ENCODE assay signal across 10 cellular contexts in genomic region chr10:24240001-24240751, GRCh38. TPM values are rescaled to one million over a fixed set of nuclear protein-coding genes. Genes with fewer than 3 reads are reported as not detected.
A peak's percentile ranks its signal among the peaks of the same experiment; 100 is the strongest.
DNase-seq lines count a peak whose midpoint lies in the region; ATAC-seq and TF ChIP-seq lines count a peak whose summit lies in the region.
"Had no signal": no experiment of that assay in that cellular context is flagged by ENCODE, and none has a peak within 500 bp of the region (broad histone marks: within the 10 kb centered on the region; RNA-seq: fewer than 3 reads in every experiment).

No MANE protein-coding gene starts in this region.

- no peaks in the 10 kb centered on the region for H3K9me3 ChIP-seq in SK-N-SH
- no peaks in the 10 kb centered on the region for H3K9me3 ChIP-seq in iPS-18a (ENCODE audit: control insufficient read depth, low read depth, low read length)

- CTCF ChIA-PET in SK-N-SH (lab: Yijun Ruan, JAX): interaction anchor here (1.0 kb wide), 1 partner anchor 9 kb away, joined by 3 read pairs; no protein-coding TSS in a partner anchor

- peak overlapping the region; percentile 24; the same call in 1 of the 2 replicates for H2AFZ ChIP-seq in SK-N-SH (ENCODE audit: low read depth)

- no peak for ATAC-seq in HG03342 (IDR thresholded peaks at IDR 0.05; ENCODE audit: unreplicated experiment)
- ATAC-seq in HG03565 (IDR thresholded peaks at IDR 0.05; ENCODE audit: unreplicated experiment): no peak
- no peak for ATAC-seq in omental fat pad (ENCODE audit: low FRiP score)

- TF ChIP-seq CTCF in SK-N-SH (IDR thresholded peaks at IDR 0.05) (no peak), retinal pigment epithelial cell (conservative IDR thresholded peaks at IDR 0.05; ENCODE audit: low read depth, low read length) (no peak), omental fat pad (IDR thresholded peaks at IDR 0.05) (no peak)

- H3K9ac ChIP-seq in SK-N-SH: no peak overlapping the region
- no peak overlapping the region for H3K9ac ChIP-seq in iPS-18a (ENCODE audit: low read length)

- H3K36me3 ChIP-seq in SK-N-SH (replicated peaks in 1 of 2; ENCODE audit: control insufficient read depth in 1 of 2, insufficient read depth in 2 of 2, low read length in 1 of 2) (no peaks in the 10 kb centered on the region), iPS-18a (ENCODE audit: control insufficient read depth, low read depth, low read length) (no peaks in the 10 kb centered on the region)

- DNase-seq in DMS53 (lab: John Stamatoyannopoulos, UW) (peak; percentile 64), SK-N-SH (peak; percentile 35), retinal pigment epithelial cell (ENCODE audit: low read depth) (no peak), NCI-H2081 treated with DMSO at 0.1 percent for 48 hours (lab: John Stamatoyannopoulos, UW) (no peak), omental fat pad (ENCODE audit: low spot score) (no peak)
- DNase-seq: activated CD8-positive, alpha-beta memory T cell treated with anti-CD3 and anti-CD28 coated beads, Interleukin-2, amount 50 U/mL, for 4 hours; NCI-H146 had no signal

- POLR2A ChIA-PET in SK-N-SH (lab: Yijun Ruan, JAX): no interaction called here

- no peak overlapping the region for H3K4me2 ChIP-seq in SK-N-SH

- H3K79me2 ChIP-seq in SK-N-SH (ENCODE audit: insufficient read depth): no peaks in the 10 kb centered on the region

- H3K4me3 ChIP-seq in SK-N-SH (ENCODE audit: low read depth in 2 of 2, low read length in 1 of 2) (no peak overlapping the region), iPS-18a (ENCODE audit: low read length) (no peak overlapping the region), retinal pigment epithelial cell (ENCODE audit: low read length) (peak overlapping the region; percentile 56)

- TF ChIP-seq RAD21 in SK-N-SH (IDR thresholded peaks at IDR 0.05; ENCODE audit: low read length): no peak

- no peaks in the 10 kb centered on the region for H3K9me2 ChIP-seq in SK-N-SH

- H3F3A ChIP-seq in SK-N-SH (replicated peaks; ENCODE audit: insufficient read depth): no peaks in the 10 kb centered on the region

- WGBS in SK-N-SH (ENCODE audit: low lambda C conversion rate): 67% methylated on average over 8 of the region's 8 CpGs

- no peaks in the 10 kb centered on the region for H3K27me3 ChIP-seq in SK-N-SH (ENCODE audit: insufficient read depth)
- H3K27me3 ChIP-seq in iPS-18a (ENCODE audit: control insufficient read depth, insufficient read depth, low read length): no peaks in the 10 kb centered on the region

- H3K4me1 ChIP-seq in SK-N-SH (ENCODE audit: control insufficient read depth in 1 of 2, insufficient read depth in 2 of 2, low read depth in 1 of 2, low read length in 1 of 2) (peaks cover 0 to 13% of the 10 kb centered on the region in 2 experiments; a peak in 2 of 4 replicates), iPS-18a (ENCODE audit: control insufficient read depth, low read depth, low read length) (peaks cover 33% of the 10 kb centered on the region)

- no peak for TF ChIP-seq EP300 in SK-N-SH (IDR thresholded peaks at IDR 0.05; ENCODE audit: borderline replicate concordance in 1 of 2, low read depth in 1 of 2, low read length in 1 of 2)

- H4K20me1 ChIP-seq in SK-N-SH (ENCODE audit: insufficient read depth): no peaks in the 10 kb centered on the region

- peak overlapping the region in 1 of 2 experiments; percentile 34; a peak in 1 of 4 replicates for H3K27ac ChIP-seq in SK-N-SH (ENCODE audit: low read depth in 2 of 2, low read length in 1 of 2)
- H3K27ac ChIP-seq in iPS-18a (ENCODE audit: low read length): peak overlapping the region; percentile 17

TF ChIP-seq in SK-N-SH, 30 proteins besides CTCF, POLR2A, EP300 and RAD21:
- peak; percentile 36; the same call in 1 of the 2 replicates for TF ChIP-seq GATA2 (CRISPR knock-in tag; IDR thresholded peaks at IDR 0.05)
- no peak for TF ChIP-seq TCF12 (IDR thresholded peaks at IDR 0.05)
TF ChIP-seq in SK-N-SH: peak in this region for 1.

RNA-seq across cellular contexts. Expression of gene KIAA1217, which starts 31.2 kb away (rescaled TPM):
- polyA plus RNA-seq in SK-N-SH (2012; rRNA removed): 4.2 and 7.2 TPM in 2 replicates
- polyA plus RNA-seq in SK-N-SH (2012; cell fraction: cytosol; rRNA removed): 4.4 and 5.3 TPM in 2 replicates
- polyA plus RNA-seq in SK-N-SH (2012; cell fraction: nucleus; rRNA removed): 15.2 and 19.9 TPM in 2 replicates
- total RNA-seq in omental fat pad: 100 to 1,000 TPM in 1 of 4 donors, 10 to 100 TPM in 3; 12.7 to 156 (median 34.8) TPM

Comparison
In these comparisons a context has a peak if more than half of its experiments do, and no peak if none do; other contexts are left out.
1. DNase-seq: peak in DMS53 (single experiment) and SK-N-SH (single experiment); none in retinal pigment epithelial cell (single experiment), NCI-H2081 treated with DMSO at 0.1 percent for 48 hours (single experiment) and omental fat pad (single experiment).